ENCODE assay signal across 8 cellular contexts in the genomic region with DNA sequence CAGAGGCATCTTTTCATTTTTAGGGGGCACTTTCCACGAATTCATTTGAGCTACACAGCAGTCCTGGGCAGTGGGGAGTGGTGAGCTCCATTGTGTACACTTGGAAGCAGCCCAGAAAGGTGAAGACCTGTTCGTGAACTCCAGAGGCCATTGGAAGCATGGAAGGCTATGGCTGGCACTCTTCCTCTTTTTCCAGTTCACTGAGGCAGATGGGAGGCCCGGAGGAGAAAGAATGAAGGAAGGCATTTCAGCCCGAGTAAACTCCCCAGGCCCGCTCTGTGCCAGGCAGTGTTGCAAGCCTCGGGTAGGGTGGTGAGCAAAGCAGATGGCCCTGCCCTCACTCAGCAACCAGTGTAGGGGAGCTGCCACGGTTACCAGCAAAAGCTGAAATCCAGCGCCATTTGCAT. TPM values are rescaled to one million over a fixed set of nuclear protein-coding genes. Genes with fewer than 3 reads are reported as not detected.
A peak's percentile ranks its signal among the peaks of the same experiment; 100 is the strongest.
DNase-seq lines count a peak whose midpoint lies in the region; ATAC-seq and TF ChIP-seq lines count a peak whose summit lies in the region.

No MANE protein-coding gene starts in this region.

- H3K4me3 ChIP-seq in MM.1S (ENCODE audit: low read length) (peak overlapping the region; percentile 90), adrenal gland (peak overlapping the region in 2 of 4 donors; percentile 82 to 84), iPS-11a (ENCODE audit: low read depth, low read length) (peak overlapping the region; percentile 94), skeletal muscle cell (ENCODE audit: low read depth, low read length) (peak overlapping the region; percentile 69)

- H3K36me3 ChIP-seq in MM.1S (replicated peaks; ENCODE audit: insufficient read depth, low read length) (no peaks in the 10 kb centered on the region), adrenal gland (replicated peaks in 1 of 2) (no peaks in the 10 kb centered on the region)

- no peaks in the 10 kb centered on the region for H4K20me1 ChIP-seq in MM.1S (ENCODE audit: insufficient read depth, low read length)

- peaks cover 35% of the 10 kb centered on the region for H3K79me2 ChIP-seq in MM.1S (ENCODE audit: low read length)

- H3K27ac ChIP-seq in MM.1S (ENCODE audit: low read length) (no peak overlapping the region), adrenal gland (peak overlapping the region; percentile 65 to 95 (median 81))

- H2AFZ ChIP-seq in MM.1S (ENCODE audit: low read length), result peak overlapping the region; percentile 45

- intact Hi-C loops in adrenal gland (cut with DNase I), result loop anchor here in 1 of 2 donors (10.0 kb wide), 1 partner anchor 57 kb away; no protein-coding TSS in a partner anchor

- peak overlapping the region; percentile 55; the same call in 1 of the 2 replicates for H3K9ac ChIP-seq in MM.1S (ENCODE audit: low read length)

- peak in 1 of 2 donors; percentile 34 for TF ChIP-seq POLR2A in adrenal gland (IDR thresholded peaks at IDR 0.05)

- peak; percentile 56 for DNase-seq in ELF-1 (ENCODE audit: low read depth, low spot score)
- no peak for DNase-seq in MM.1S
- peak; percentile 58 to 85 (median 80) for DNase-seq in adrenal gland
- no peak for DNase-seq in skeletal muscle cell (ENCODE audit: low read depth)

- no peaks in the 10 kb centered on the region for H3K27me3 ChIP-seq in MM.1S (replicated peaks; ENCODE audit: insufficient read depth, low read length)
- H3K27me3 ChIP-seq in adrenal gland, result no peaks in the 10 kb centered on the region

- no peaks in the 10 kb centered on the region for H3K9me2 ChIP-seq in MM.1S (replicated peaks; ENCODE audit: insufficient read depth, low read length)

- no peaks in the 10 kb centered on the region for H3F3A ChIP-seq in MM.1S (ENCODE audit: insufficient read depth, low read length)

- H3K4me1 ChIP-seq in MM.1S (ENCODE audit: low read length), result peaks cover 7% of the 10 kb centered on the region; the same call in 1 of the 2 replicates
- peaks cover 44 to 51% of the 10 kb centered on the region in 2 donors for H3K4me1 ChIP-seq in adrenal gland (replicated peaks in 1 of 2)

- H3K9me3 ChIP-seq in MM.1S (replicated peaks; ENCODE audit: insufficient read depth, low read length), result no peaks in the 10 kb centered on the region
- no peaks in the 10 kb centered on the region for H3K9me3 ChIP-seq in adrenal gland (replicated peaks in 1 of 3)

- peak overlapping the region; percentile 62 for H3K4me2 ChIP-seq in MM.1S (ENCODE audit: low read depth, low read length)

- TF ChIP-seq CTCF in MM.1S (IDR thresholded peaks at IDR 0.05; ENCODE audit: low read length), result no peak
- TF ChIP-seq CTCF in adrenal gland (IDR thresholded peaks at IDR 0.05), result no peak

- ATAC-seq in GM19455 (IDR thresholded peaks at IDR 0.05; ENCODE audit: unreplicated experiment), result no peak
- no peak for ATAC-seq in HG03439 (IDR thresholded peaks at IDR 0.05; ENCODE audit: unreplicated experiment)
- no peak for ATAC-seq in GM18868 (IDR thresholded peaks at IDR 0.05; ENCODE audit: unreplicated experiment)

- WGBS in adrenal gland, 4 donors, result 16 to 31% (median 19%) methylated on average over 8 of the region's 8 CpGs

RNA-seq across cellular contexts. Expression of gene DHCR24, which starts 0.7 kb away (rescaled TPM):
- 1,000 to 10,000 TPM; 1,178 to 4,240 (median 2,741) TPM for total RNA-seq in adrenal gland
- 1,000 to 10,000 TPM in 1 of 3 donors, 100 to 1,000 TPM in 2; 138 to 3,356 (median 348) TPM for polyA plus RNA-seq in adrenal gland

Comparison
In these comparisons a context has a peak if more than half of its experiments do, and no peak if none do; other contexts are left out.
1. DNase-seq: peak in ELF-1 (single experiment) and adrenal gland (7 of 7); none in MM.1S (single experiment) and skeletal muscle cell (single experiment).